In the genomic region with DNA sequence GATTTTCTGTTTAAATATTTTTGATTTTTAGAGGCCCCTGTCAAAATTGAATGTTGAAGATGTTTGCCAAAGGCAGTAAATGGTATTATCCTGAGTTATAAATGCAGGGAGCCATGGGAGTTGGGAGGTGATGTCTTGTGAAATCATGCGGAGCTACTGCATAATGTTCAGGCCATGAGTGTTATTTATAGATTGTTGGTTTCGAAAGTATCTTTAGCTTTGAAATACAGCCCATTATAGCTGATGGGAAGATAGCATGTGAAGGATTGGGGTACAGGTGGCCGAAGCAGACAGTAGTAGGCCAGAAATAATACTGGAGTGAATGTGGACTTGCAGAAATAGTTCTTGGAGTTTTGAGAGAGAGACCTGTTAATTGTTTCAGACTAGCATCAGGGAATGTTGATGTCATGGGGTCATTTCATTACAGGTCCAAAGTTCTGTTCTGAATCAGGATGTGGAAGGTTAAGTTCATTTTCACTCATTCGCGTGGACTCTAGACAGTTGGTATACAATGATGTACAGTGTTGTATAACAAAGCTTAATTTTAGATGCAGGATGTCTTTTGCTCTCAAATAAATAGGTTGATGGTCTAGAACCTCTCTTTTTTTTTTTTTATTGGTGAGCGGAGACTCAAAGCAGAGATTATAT, we compare ENCODE assay signal across 1 cellular context.
A peak's percentile ranks its signal among the peaks of the same experiment; 100 is the strongest.
TF ChIP-seq lines count a peak whose summit lies in the region.

No MANE protein-coding gene starts in this region.

TF ChIP-seq in HepG2, 621 proteins besides CTCF, POLR2A, EP300 and RAD21 (continued from another document and continues in another):
- TF ChIP-seq, protein P1, sequence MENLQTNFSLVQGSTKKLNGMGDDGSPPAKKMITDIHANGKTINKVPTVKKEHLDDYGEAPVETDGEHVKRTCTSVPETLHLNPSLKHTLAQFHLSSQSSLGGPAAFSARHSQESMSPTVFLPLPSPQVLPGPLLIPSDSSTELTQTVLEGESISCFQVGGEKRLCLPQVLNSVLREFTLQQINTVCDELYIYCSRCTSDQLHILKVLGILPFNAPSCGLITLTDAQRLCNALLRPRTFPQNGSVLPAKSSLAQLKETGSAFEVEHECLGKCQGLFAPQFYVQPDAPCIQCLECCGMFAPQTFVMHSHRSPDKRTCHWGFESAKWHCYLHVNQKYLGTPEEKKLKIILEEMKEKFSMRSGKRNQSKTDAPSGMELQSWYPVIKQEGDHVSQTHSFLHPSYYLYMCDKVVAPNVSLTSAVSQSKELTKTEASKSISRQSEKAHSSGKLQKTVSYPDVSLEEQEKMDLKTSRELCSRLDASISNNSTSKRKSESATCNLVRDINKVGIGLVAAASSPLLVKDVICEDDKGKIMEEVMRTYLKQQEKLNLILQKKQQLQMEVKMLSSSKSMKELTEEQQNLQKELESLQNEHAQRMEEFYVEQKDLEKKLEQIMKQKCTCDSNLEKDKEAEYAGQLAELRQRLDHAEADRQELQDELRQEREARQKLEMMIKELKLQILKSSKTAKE (CRISPR knock-in tag; IDR thresholded peaks at IDR 0.05; ENCODE audit: borderline replicate concordance) = peak; percentile 90
- TF ChIP-seq HNF4A (CRISPR knock-in tag; IDR thresholded peaks at IDR 0.05) (peak; percentile 90), RCOR2 (CRISPR knock-in tag; IDR thresholded peaks at IDR 0.05) (0 out of 2 replicates have a peak, but pooled peaks have one; percentile 58), ZNF317 (CRISPR knock-in tag; IDR thresholded peaks at IDR 0.05) (0 out of 2 replicates have a peak, but pooled peaks have one; percentile 37), ASH2L (IDR thresholded peaks at IDR 0.05; ENCODE audit: insufficient read length, low read depth, low read length) (peak; percentile 65), TCF12 (IDR thresholded peaks at IDR 0.05) (no peak), TCF12 (CRISPR knock-in tag; IDR thresholded peaks at IDR 0.05) (0 out of 2 replicates have a peak, but pooled peaks have one; percentile 31), FOXP1 (IDR thresholded peaks at IDR 0.05) (no peak), FOXP1 (CRISPR knock-in tag; IDR thresholded peaks at IDR 0.05) (peak; percentile 52; the same call in 1 of the 2 replicates), NFIC (IDR thresholded peaks at IDR 0.05; ENCODE audit: low read length) (peak; percentile 51; the same call in 1 of the 2 replicates), BCL6 (CRISPR knock-in tag; IDR thresholded peaks at IDR 0.05) (peak; percentile 86), SOX13 (IDR thresholded peaks at IDR 0.05) (no peak), SOX13 (CRISPR knock-in tag; conservative IDR thresholded peaks at IDR 0.05 in 1 of 2, IDR thresholded peaks at IDR 0.05 in 1 of 2) (peak in 1 of 2 experiments; percentile 59; a peak in 2 of 4 replicates), NBN (conservative IDR thresholded peaks at IDR 0.05) (no peak), ZNF737 (CRISPR knock-in tag; IDR thresholded peaks at IDR 0.05; ENCODE audit: borderline replicate concordance) (no peak), HDAC2 (CRISPR knock-in tag; IDR thresholded peaks at IDR 0.05) (0 out of 2 replicates have a peak, but pooled peaks have one; percentile 51), ETV5 (CRISPR knock-in tag; IDR thresholded peaks at IDR 0.05; ENCODE audit: borderline replicate concordance) (peak; percentile 46; the same call in 1 of the 2 replicates), MED1 (CRISPR knock-in tag; IDR thresholded peaks at IDR 0.05) (peak; percentile 53), CEBPB (IDR thresholded peaks at IDR 0.05; ENCODE audit: borderline replicate concordance, low read depth, low read length) (peak; percentile 84), KLF11 (CRISPR knock-in tag; IDR thresholded peaks at IDR 0.05) (no peak), YEATS2 (CRISPR knock-in tag; IDR thresholded peaks at IDR 0.05; ENCODE audit: borderline replicate concordance) (peak; percentile 40; the same call in 1 of the 2 replicates), SOX6 (IDR thresholded peaks at IDR 0.05) (no peak), SOX6 (CRISPR knock-in tag; IDR thresholded peaks at IDR 0.05) (peak; percentile 73), NAIF1 (CRISPR knock-in tag; IDR thresholded peaks at IDR 0.05; ENCODE audit: borderline replicate concordance) (0 out of 2 replicates have a peak, but pooled peaks have one; percentile 37), JUN (CRISPR knock-in tag; IDR thresholded peaks at IDR 0.05) (peak; percentile 44; the same call in 1 of the 2 replicates), SAP130 (CRISPR knock-in tag; IDR thresholded peaks at IDR 0.05; ENCODE audit: low read depth) (peak; percentile 84), IRF2 (CRISPR knock-in tag; IDR thresholded peaks at IDR 0.05) (0 out of 2 replicates have a peak, but pooled peaks have one; percentile 33), TMF1 (CRISPR knock-in tag; IDR thresholded peaks at IDR 0.05; ENCODE audit: low read depth) (no peak), LCORL (IDR thresholded peaks at IDR 0.05) (peak; percentile 59; the same call in 1 of the 2 replicates), LCORL (CRISPR knock-in tag; IDR thresholded peaks at IDR 0.05) (no peak), MEF2D (CRISPR knock-in tag; IDR thresholded peaks at IDR 0.05) (peak; percentile 90)
- TF ChIP-seq, protein P2, sequence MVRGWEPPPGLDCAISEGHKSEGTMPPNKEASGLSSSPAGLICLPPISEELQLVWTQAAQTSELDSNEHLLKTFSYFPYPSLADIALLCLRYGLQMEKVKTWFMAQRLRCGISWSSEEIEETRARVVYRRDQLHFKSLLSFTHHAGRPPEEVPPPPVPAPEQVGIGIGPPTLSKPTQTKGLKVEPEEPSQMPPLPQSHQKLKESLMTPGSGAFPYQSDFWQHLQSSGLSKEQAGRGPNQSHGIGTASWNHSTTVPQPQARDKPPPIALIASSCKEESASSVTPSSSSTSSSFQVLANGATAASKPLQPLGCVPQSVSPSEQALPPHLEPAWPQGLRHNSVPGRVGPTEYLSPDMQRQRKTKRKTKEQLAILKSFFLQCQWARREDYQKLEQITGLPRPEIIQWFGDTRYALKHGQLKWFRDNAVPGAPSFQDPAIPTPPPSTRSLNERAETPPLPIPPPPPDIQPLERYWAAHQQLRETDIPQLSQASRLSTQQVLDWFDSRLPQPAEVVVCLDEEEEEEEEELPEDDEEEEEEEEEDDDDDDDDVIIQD (CRISPR knock-in tag; IDR thresholded peaks at IDR 0.05; ENCODE audit: low read depth) = peak; percentile 38; the same call in 1 of the 2 replicates
- TF ChIP-seq, protein P3, sequence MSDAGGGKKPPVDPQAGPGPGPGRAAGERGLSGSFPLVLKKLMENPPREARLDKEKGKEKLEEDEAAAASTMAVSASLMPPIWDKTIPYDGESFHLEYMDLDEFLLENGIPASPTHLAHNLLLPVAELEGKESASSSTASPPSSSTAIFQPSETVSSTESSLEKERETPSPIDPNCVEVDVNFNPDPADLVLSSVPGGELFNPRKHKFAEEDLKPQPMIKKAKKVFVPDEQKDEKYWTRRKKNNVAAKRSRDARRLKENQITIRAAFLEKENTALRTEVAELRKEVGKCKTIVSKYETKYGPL (CRISPR knock-in tag; IDR thresholded peaks at IDR 0.05) = peak; percentile 84; the same call in 1 of the 2 replicates
- TF ChIP-seq, protein P4, sequence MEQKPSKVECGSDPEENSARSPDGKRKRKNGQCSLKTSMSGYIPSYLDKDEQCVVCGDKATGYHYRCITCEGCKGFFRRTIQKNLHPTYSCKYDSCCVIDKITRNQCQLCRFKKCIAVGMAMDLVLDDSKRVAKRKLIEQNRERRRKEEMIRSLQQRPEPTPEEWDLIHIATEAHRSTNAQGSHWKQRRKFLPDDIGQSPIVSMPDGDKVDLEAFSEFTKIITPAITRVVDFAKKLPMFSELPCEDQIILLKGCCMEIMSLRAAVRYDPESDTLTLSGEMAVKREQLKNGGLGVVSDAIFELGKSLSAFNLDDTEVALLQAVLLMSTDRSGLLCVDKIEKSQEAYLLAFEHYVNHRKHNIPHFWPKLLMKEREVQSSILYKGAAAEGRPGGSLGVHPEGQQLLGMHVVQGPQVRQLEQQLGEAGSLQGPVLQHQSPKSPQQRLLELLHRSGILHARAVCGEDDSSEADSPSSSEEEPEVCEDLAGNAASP (CRISPR knock-in tag; IDR thresholded peaks at IDR 0.05; ENCODE audit: borderline replicate concordance) = peak; percentile 92
- TF ChIP-seq, protein P5, sequence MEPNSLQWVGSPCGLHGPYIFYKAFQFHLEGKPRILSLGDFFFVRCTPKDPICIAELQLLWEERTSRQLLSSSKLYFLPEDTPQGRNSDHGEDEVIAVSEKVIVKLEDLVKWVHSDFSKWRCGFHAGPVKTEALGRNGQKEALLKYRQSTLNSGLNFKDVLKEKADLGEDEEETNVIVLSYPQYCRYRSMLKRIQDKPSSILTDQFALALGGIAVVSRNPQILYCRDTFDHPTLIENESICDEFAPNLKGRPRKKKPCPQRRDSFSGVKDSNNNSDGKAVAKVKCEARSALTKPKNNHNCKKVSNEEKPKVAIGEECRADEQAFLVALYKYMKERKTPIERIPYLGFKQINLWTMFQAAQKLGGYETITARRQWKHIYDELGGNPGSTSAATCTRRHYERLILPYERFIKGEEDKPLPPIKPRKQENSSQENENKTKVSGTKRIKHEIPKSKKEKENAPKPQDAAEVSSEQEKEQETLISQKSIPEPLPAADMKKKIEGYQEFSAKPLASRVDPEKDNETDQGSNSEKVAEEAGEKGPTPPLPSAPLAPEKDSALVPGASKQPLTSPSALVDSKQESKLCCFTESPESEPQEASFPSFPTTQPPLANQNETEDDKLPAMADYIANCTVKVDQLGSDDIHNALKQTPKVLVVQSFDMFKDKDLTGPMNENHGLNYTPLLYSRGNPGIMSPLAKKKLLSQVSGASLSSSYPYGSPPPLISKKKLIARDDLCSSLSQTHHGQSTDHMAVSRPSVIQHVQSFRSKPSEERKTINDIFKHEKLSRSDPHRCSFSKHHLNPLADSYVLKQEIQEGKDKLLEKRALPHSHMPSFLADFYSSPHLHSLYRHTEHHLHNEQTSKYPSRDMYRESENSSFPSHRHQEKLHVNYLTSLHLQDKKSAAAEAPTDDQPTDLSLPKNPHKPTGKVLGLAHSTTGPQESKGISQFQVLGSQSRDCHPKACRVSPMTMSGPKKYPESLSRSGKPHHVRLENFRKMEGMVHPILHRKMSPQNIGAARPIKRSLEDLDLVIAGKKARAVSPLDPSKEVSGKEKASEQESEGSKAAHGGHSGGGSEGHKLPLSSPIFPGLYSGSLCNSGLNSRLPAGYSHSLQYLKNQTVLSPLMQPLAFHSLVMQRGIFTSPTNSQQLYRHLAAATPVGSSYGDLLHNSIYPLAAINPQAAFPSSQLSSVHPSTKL (CRISPR knock-in tag; IDR thresholded peaks at IDR 0.05) = peak; percentile 85
- TF ChIP-seq, protein P6, sequence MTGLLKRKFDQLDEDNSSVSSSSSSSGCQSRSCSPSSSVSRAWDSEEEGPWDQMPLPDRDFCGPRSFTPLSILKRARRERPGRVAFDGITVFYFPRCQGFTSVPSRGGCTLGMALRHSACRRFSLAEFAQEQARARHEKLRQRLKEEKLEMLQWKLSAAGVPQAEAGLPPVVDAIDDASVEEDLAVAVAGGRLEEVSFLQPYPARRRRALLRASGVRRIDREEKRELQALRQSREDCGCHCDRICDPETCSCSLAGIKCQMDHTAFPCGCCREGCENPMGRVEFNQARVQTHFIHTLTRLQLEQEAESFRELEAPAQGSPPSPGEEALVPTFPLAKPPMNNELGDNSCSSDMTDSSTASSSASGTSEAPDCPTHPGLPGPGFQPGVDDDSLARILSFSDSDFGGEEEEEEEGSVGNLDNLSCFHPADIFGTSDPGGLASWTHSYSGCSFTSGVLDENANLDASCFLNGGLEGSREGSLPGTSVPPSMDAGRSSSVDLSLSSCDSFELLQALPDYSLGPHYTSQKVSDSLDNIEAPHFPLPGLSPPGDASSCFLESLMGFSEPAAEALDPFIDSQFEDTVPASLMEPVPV (CRISPR knock-in tag; IDR thresholded peaks at IDR 0.05) = no peak
- TF ChIP-seq, protein P7, sequence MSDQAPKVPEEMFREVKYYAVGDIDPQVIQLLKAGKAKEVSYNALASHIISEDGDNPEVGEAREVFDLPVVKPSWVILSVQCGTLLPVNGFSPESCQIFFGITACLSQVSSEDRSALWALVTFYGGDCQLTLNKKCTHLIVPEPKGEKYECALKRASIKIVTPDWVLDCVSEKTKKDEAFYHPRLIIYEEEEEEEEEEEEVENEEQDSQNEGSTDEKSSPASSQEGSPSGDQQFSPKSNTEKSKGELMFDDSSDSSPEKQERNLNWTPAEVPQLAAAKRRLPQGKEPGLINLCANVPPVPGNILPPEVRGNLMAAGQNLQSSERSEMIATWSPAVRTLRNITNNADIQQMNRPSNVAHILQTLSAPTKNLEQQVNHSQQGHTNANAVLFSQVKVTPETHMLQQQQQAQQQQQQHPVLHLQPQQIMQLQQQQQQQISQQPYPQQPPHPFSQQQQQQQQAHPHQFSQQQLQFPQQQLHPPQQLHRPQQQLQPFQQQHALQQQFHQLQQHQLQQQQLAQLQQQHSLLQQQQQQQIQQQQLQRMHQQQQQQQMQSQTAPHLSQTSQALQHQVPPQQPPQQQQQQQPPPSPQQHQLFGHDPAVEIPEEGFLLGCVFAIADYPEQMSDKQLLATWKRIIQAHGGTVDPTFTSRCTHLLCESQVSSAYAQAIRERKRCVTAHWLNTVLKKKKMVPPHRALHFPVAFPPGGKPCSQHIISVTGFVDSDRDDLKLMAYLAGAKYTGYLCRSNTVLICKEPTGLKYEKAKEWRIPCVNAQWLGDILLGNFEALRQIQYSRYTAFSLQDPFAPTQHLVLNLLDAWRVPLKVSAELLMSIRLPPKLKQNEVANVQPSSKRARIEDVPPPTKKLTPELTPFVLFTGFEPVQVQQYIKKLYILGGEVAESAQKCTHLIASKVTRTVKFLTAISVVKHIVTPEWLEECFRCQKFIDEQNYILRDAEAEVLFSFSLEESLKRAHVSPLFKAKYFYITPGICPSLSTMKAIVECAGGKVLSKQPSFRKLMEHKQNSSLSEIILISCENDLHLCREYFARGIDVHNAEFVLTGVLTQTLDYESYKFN (CRISPR knock-in tag; conservative IDR thresholded peaks at IDR 0.05) = peak; percentile 80
- TF ChIP-seq, protein P8, sequence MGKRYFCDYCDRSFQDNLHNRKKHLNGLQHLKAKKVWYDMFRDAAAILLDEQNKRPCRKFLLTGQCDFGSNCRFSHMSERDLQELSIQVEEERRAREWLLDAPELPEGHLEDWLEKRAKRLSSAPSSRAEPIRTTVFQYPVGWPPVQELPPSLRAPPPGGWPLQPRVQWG (CRISPR knock-in tag; IDR thresholded peaks at IDR 0.05; ENCODE audit: borderline replicate concordance, low read depth) = no peak
- TF ChIP-seq, protein P9, sequence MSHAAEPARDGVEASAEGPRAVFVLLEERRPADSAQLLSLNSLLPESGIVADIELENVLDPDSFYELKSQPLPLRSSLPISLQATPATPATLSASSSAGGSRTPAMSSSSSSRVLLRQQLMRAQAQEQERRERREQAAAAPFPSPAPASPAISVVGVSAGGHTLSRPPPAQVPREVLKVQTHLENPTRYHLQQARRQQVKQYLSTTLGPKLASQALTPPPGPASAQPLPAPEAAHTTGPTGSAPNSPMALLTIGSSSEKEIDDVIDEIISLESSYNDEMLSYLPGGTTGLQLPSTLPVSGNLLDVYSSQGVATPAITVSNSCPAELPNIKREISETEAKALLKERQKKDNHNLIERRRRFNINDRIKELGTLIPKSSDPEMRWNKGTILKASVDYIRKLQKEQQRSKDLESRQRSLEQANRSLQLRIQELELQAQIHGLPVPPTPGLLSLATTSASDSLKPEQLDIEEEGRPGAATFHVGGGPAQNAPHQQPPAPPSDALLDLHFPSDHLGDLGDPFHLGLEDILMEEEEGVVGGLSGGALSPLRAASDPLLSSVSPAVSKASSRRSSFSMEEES (CRISPR knock-in tag; IDR thresholded peaks at IDR 0.05) = peak; percentile 60
- TF ChIP-seq, protein P10, sequence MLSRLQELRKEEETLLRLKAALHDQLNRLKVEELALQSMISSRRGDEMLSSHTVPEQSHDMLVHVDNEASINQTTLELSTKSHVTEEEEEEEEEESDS (CRISPR knock-in tag; IDR thresholded peaks at IDR 0.05; ENCODE audit: borderline replicate concordance) = no peak
